Comparison of ENCODE assay signal across 8 cellular contexts in the genomic region with DNA sequence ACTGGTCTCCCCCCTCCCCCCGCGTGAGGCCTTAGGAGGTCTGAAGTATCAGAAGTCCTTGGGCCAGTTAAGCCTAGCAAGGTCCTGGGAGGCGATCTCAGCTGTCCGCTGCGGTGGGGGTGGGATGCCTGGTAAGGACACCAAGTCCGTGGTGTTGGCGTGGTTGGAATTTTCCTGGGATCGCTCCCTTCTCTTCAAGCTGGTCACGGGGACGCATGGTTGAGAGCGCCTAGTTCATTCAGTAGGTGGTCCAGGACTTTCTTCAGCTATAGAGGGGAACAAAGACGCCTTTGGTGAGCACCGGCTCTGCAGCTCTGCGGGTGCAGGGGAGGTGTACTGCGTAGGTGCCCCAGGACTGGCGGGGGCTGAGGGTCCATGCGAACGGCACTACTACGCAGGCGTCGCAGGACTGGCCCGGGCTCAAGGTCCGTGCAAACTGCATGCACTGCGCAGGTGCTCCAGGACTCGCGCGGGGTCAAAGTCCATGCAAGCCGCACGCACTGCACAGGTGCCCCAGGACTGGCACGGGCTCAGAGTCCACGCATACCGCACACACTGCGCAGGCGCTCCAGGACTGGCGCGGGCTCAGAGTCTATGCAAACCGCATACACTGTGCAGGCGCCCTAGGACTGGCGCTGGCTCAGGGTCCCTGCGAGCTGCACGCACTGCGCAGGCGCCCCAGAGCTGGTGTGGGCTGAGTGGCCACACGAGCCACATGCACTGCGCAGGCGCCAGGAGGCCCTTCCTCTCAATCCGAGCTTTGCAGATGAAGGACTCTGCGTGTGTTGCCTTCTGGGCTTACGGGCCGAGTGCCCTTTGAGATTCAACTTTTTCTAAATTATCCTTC. TPM values are rescaled to one million over a fixed set of nuclear protein-coding genes. Genes with fewer than 3 reads are reported as not detected.
DNase-seq lines count a peak whose midpoint lies in the region; ATAC-seq, FAIRE-seq and TF ChIP-seq lines count a peak whose summit lies in the region.

No MANE protein-coding gene starts in this region.

- peak overlapping the region; percentile 77 for H3K27ac Mint-ChIP-seq in T-helper 1 cell treated with Interleukin-12 subunit alpha and Interleukin-12 subunit beta and Interleukin-4 antibody, amounts not matched to agents 30 μg/mL and 1 μg/mL, for 36 hours
- H3K27ac Mint-ChIP-seq in astrocyte (ENCODE audit: unreplicated experiment) = no peak overlapping the region

- H3K27ac ChIP-seq in astrocyte (ENCODE audit: low read depth, low read length) (no peak overlapping the region), small intestine (ENCODE audit: low read depth in 1 of 2, low read length in 1 of 2) (peak overlapping the region; percentile 74 to 76)

- H3K9me3 ChIP-seq in astrocyte (ENCODE audit: insufficient read depth, low read depth, low read length) (no peaks in the 10 kb centered on the region), small intestine (ENCODE audit: control insufficient read depth, low read depth) (no peaks in the 10 kb centered on the region)

- peaks cover 5% of the 10 kb centered on the region for H3K36me3 Mint-ChIP-seq in T-helper 1 cell treated with Interleukin-12 subunit alpha and Interleukin-12 subunit beta and Interleukin-4 antibody, amounts not matched to agents 30 μg/mL and 1 μg/mL, for 36 hours (ENCODE audit: low read depth)
- H3K36me3 Mint-ChIP-seq in astrocyte (ENCODE audit: low read depth, unreplicated experiment) = peaks cover 4% of the 10 kb centered on the region

- peaks cover 33% of the 10 kb centered on the region for H3K79me2 ChIP-seq in astrocyte (ENCODE audit: insufficient read depth, low read length)

- H3K4me3 ChIP-seq in BJ (ENCODE audit: low read depth, low read length) (peak overlapping the region; percentile 37), astrocyte (ENCODE audit: insufficient read depth, low read depth, low read length) (peak overlapping the region; percentile 54), small intestine (ENCODE audit: low read depth in 1 of 2, low read length in 2 of 2) (peak overlapping the region in 1 of 2 donors; percentile 41)

- POLR2A ChIA-PET in BJ (lab: Charles Lee) = no interaction called here

- CTCF ChIA-PET in BJ (lab: Yijun Ruan, JAX) = no interaction called here

- FAIRE-seq in astrocyte (lab: Jason Lieb, UNC) (no peak), small intestine (lab: Jason Lieb, UNC) (no peak)

- ATAC-seq in HG03354 (IDR thresholded peaks at IDR 0.05; ENCODE audit: poor library complexity, severe bottlenecking, unreplicated experiment) (peak; percentile 50), GM18870 (IDR thresholded peaks at IDR 0.05; ENCODE audit: unreplicated experiment) (no peak)

- H3K36me3 ChIP-seq in BJ (ENCODE audit: control insufficient read depth, insufficient read depth, low read length) (no peaks in the 10 kb centered on the region; the same call in 1 of the 2 replicates), astrocyte (ENCODE audit: insufficient read depth, low read length) (no peaks in the 10 kb centered on the region), small intestine (ENCODE audit: control insufficient read depth in 2 of 2, insufficient read depth in 2 of 2, low read length in 2 of 2) (no peaks in the 10 kb centered on the region)

- WGBS in small intestine, 3 donors = 34 to 58% (median 35%) methylated on average over 48 to 50 of the region's 50 CpGs

- TF ChIP-seq CTCF in BJ (IDR thresholded peaks at IDR 0.05; ENCODE audit: insufficient read depth, low read depth, low read length) = no peak
- no peak for TF ChIP-seq CTCF in astrocyte (IDR thresholded peaks at IDR 0.05; ENCODE audit: insufficient read depth, low read depth, low read length)

- H4K20me1 ChIP-seq in astrocyte (ENCODE audit: insufficient read depth, low read length) = peaks cover 22% of the 10 kb centered on the region

- H3K4me1 ChIP-seq in astrocyte (ENCODE audit: insufficient read depth, low read length) = peaks cover 29% of the 10 kb centered on the region
- H3K4me1 ChIP-seq in small intestine (ENCODE audit: control insufficient read depth in 2 of 2, insufficient read depth in 1 of 2, low read depth in 1 of 2, low read length in 1 of 2) = peaks cover 3 to 4% of the 10 kb centered on the region in 2 donors

- no peaks in the 10 kb centered on the region for H3K27me3 Mint-ChIP-seq in T-helper 1 cell treated with Interleukin-12 subunit alpha and Interleukin-12 subunit beta and Interleukin-4 antibody, amounts not matched to agents 30 μg/mL and 1 μg/mL, for 36 hours (ENCODE audit: low read depth)
- H3K27me3 Mint-ChIP-seq in astrocyte (ENCODE audit: low read depth, unreplicated experiment) = no peaks in the 10 kb centered on the region

- H2AFZ ChIP-seq in astrocyte (ENCODE audit: low read depth, low read length) = peak overlapping the region; percentile 64

- H3K9ac ChIP-seq in astrocyte (ENCODE audit: low read length) = peak overlapping the region; percentile 10

- no peaks in the 10 kb centered on the region for H3K9me3 Mint-ChIP-seq in T-helper 1 cell treated with Interleukin-12 subunit alpha and Interleukin-12 subunit beta and Interleukin-4 antibody, amounts not matched to agents 30 μg/mL and 1 μg/mL, for 36 hours
- no peaks in the 10 kb centered on the region for H3K9me3 Mint-ChIP-seq in astrocyte (ENCODE audit: unreplicated experiment)

- DNase-seq in BJ (ENCODE audit: low read depth) = no peak
- DNase-seq in astrocyte (ENCODE audit: low read depth) = peak; percentile 63
- peak; percentile 34 for DNase-seq in iPS-NIHi11 (ENCODE audit: low spot score)
- DNase-seq in small intestine = peak; percentile 99
- no peak for DNase-seq in GOT3 (lab: John Stamatoyannopoulos, UW)

- peaks cover 32% of the 10 kb centered on the region for H3K4me1 Mint-ChIP-seq in T-helper 1 cell treated with Interleukin-12 subunit alpha and Interleukin-12 subunit beta and Interleukin-4 antibody, amounts not matched to agents 30 μg/mL and 1 μg/mL, for 36 hours (ENCODE audit: low read depth)
- H3K4me1 Mint-ChIP-seq in astrocyte (ENCODE audit: low read depth, unreplicated experiment) = peaks cover 7% of the 10 kb centered on the region

- H3K4me2 ChIP-seq in astrocyte (ENCODE audit: low read length) = peak overlapping the region; percentile 83

- peak overlapping the region; percentile 54 for H3K4me3 Mint-ChIP-seq in T-helper 1 cell treated with Interleukin-12 subunit alpha and Interleukin-12 subunit beta and Interleukin-4 antibody, amounts not matched to agents 30 μg/mL and 1 μg/mL, for 36 hours
- H3K4me3 Mint-ChIP-seq in astrocyte (ENCODE audit: unreplicated experiment) = no peak overlapping the region

- H3K27me3 ChIP-seq in BJ (ENCODE audit: control insufficient read depth, insufficient read depth, low read length) (no peaks in the 10 kb centered on the region), astrocyte (ENCODE audit: insufficient read depth, low read length) (no peaks in the 10 kb centered on the region), small intestine (ENCODE audit: control insufficient read depth in 2 of 2, insufficient read depth in 2 of 2, low read length in 2 of 2) (no peaks in the 10 kb centered on the region)

RNA-seq across cellular contexts. Expression of a gene that starts 36.6 kb away (rescaled TPM):
- polyA plus RNA-seq in BJ (2011; rRNA removed) (56.6 and 164 TPM in 2 replicates), small intestine (100 to 1,000 TPM; 126 to 225 (median 145) TPM)
- polyA minus RNA-seq in BJ (2011; rRNA and poly(A)+ RNA removed) = 25.8 and 27.1 TPM in 2 replicates
- total RNA-seq in astrocyte = 259 and 272 TPM in 2 replicates

Comparison
In these comparisons a context has a peak if more than half of its experiments do, and no peak if none do; other contexts are left out.
1. DNase-seq: peak in astrocyte (single experiment), iPS-NIHi11 (single experiment) and small intestine (single experiment); none in BJ (single experiment) and GOT3 (single experiment).